ENCODE assay signal across 23 cellular contexts in the genomic region with DNA sequence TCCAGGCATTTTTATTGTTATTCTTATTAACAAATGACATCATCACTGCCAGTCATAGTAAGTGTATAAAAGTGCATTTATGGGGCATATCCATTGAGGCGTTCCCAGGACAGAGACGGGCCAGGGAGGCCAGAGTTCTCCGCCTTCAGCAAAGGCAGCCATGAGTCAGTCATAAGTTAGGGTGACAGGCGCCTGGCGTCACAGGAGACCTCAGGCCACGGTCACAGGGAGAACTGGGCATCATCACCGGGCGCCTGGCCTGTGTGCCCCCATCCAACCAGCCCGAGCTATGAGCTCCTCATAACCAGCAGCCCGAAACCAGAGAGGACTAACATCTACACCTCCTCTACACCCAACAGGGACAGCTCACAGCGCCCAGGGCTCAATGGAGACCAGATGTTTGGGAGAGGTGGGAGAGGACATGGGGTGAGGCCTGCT.
DNase-seq lines count a peak whose midpoint lies in the region; ATAC-seq, FAIRE-seq and TF ChIP-seq lines count a peak whose summit lies in the region.
"Had no signal": no experiment of that assay in that cellular context is flagged by ENCODE, and none has a peak within 500 bp of the region (broad histone marks: within the 10 kb centered on the region; RNA-seq: fewer than 3 reads in every experiment).

No MANE protein-coding gene starts in this region.

- no peak for FAIRE-seq in HepG2 (lab: Jason Lieb, UNC)
- no peak for FAIRE-seq in D721Med (lab: Jason Lieb, UNC)
- FAIRE-seq: bronchial epithelial cell, H1 had no signal

- H3K36me3 Mint-ChIP-seq in WTC11 = peaks cover 11% of the 10 kb centered on the region
- H3K36me3 Mint-ChIP-seq in stimulated activated naive B cell treated with anti-CD40 and anti-IgM and Interleukin-4, amounts not matched to agents 10 μg/mL and 1 μg/mL and 100 μg/mL, for 72 hours = peaks cover 3 to 6% of the 10 kb centered on the region in 2 donors
- H3K36me3 Mint-ChIP-seq: stimulated activated effector memory CD8-positive, alpha-beta T cell treated with anti-CD3 and anti-CD28 coated beads, Interleukin-12 subunit alpha, Interleukin-12 subunit beta, amount 100 ng/mL, for 72 hours had no signal

- H4K20me1 ChIP-seq in HepG2 (ENCODE audit: insufficient read depth, low read length) = no peaks in the 10 kb centered on the region

- no peak for TF ChIP-seq EP300 in HepG2 (IDR thresholded peaks at IDR 0.05; ENCODE audit: low read depth in 2 of 2, low read length in 2 of 2)
- TF ChIP-seq EP300 in HepG2 (CRISPR knock-in tag; IDR thresholded peaks at IDR 0.05; ENCODE audit: borderline replicate concordance) = no peak
- no peak for TF ChIP-seq EP300 in transverse colon (IDR thresholded peaks at IDR 0.05; ENCODE audit: low read depth)

- peaks cover 19% of the 10 kb centered on the region for H3K4me1 Mint-ChIP-seq in WTC11
- no peaks in the 10 kb centered on the region for H3K4me1 Mint-ChIP-seq in stimulated activated naive B cell treated with anti-CD40 and anti-IgM and Interleukin-4, amounts not matched to agents 10 μg/mL and 1 μg/mL and 100 μg/mL, for 72 hours
- H3K4me1 Mint-ChIP-seq: stimulated activated effector memory CD8-positive, alpha-beta T cell treated with anti-CD3 and anti-CD28 coated beads, Interleukin-12 subunit alpha, Interleukin-12 subunit beta, amount 100 ng/mL, for 72 hours had no signal

- H2AFZ ChIP-seq in HepG2 (ENCODE audit: low read length) = no peak overlapping the region

- H3K9me3 Mint-ChIP-seq in WTC11 = peaks cover 16% of the 10 kb centered on the region
- H3K9me3 Mint-ChIP-seq in stimulated activated naive B cell treated with anti-CD40 and anti-IgM and Interleukin-4, amounts not matched to agents 10 μg/mL and 1 μg/mL and 100 μg/mL, for 72 hours = peaks cover 16 to 17% of the 10 kb centered on the region in 2 donors

- no peak overlapping the region for H3K4me3 ChIP-seq in HepG2 (replicated peaks in 1 of 3; ENCODE audit: insufficient read depth in 1 of 3, low read depth in 2 of 3, low read length in 3 of 3)
- no peak overlapping the region for H3K4me3 ChIP-seq in transverse colon
- H3K4me3 ChIP-seq: gastrocnemius medialis, mucosa of descending colon, SJCRH30, tibial nerve had no signal

- POLR2A ChIA-PET in WTC11 (lab: Charles Lee) = no interaction called here
- POLR2A ChIA-PET in HepG2 (lab: Yijun Ruan, JAX) = no interaction called here

- H3K4me3 Mint-ChIP-seq in WTC11 = no peak overlapping the region
- no peak overlapping the region for H3K4me3 Mint-ChIP-seq in stimulated activated naive B cell treated with anti-CD40 and anti-IgM and Interleukin-4, amounts not matched to agents 10 μg/mL and 1 μg/mL and 100 μg/mL, for 72 hours
- H3K4me3 Mint-ChIP-seq: stimulated activated effector memory CD8-positive, alpha-beta T cell treated with anti-CD3 and anti-CD28 coated beads, Interleukin-12 subunit alpha, Interleukin-12 subunit beta, amount 100 ng/mL, for 72 hours; T-helper 1 cell treated with Interleukin-12 subunit alpha and Interleukin-12 subunit beta and Interleukin-4 antibody, amounts not matched to agents 30 μg/mL and 1 μg/mL, for 36 hours had no signal

- no TSS peak for BruUV-seq in HepG2 (replicated peaks; lab: Mats Ljungman, UMichigan)

- no peak overlapping the region for H3K9ac ChIP-seq in HepG2 (ENCODE audit: insufficient read depth, low read depth, low read length)

- TF ChIP-seq RAD21 in HepG2 (CRISPR knock-in tag; IDR thresholded peaks at IDR 0.05) = no peak

- in situ Hi-C loops in HepG2 (cut with HindIII; ENCODE audit: extremely low pct_ligation_motif_present, low pct_unique_long_range_greater_than_20kb) = no loop called here
- in situ Hi-C loops in transverse colon (cut with MboI; ENCODE audit: low pct_ligation_motif_present in 1 of 4, low pct_unique_long_range_greater_than_20kb in 1 of 4, low sequenced_read_pairs in 3 of 4) = no loop called here

- no peak overlapping the region for H3K4me2 ChIP-seq in HepG2 (ENCODE audit: low read depth, low read length)

- DNase-seq in activated CD8-positive, alpha-beta memory T cell treated with anti-CD3 and anti-CD28 coated beads, Interleukin-2, amount 50 U/mL, for 48 hours = peak; percentile 25
- DNase-seq in activated CD8-positive, alpha-beta memory T cell treated with anti-CD3 and anti-CD28 coated beads, Interleukin-2, amount 50 U/mL, for 4 hours = no peak
- DNase-seq in WTC11 (ENCODE audit: low spot score) (peak; percentile 3), HepG2 (ENCODE audit: low spot score) (no peak), transverse colon (peak; percentile 7), foreskin melanocyte (no peak), D721Med (ENCODE audit: insufficient read length, low spot score) (no peak)
- DNase-seq in stimulated activated naive B cell treated with anti-CD40 and anti-IgM and Interleukin-4, amounts not matched to agents 10 μg/mL and 1 μg/mL and 100 μg/mL, for 72 hours = no peak
- DNase-seq: 8988T; activated CD4-positive, CD25-positive, alpha-beta regulatory T cell; dermis blood vessel endothelial cell; NCI-H82; OCI-M1; SJCRH30 had no signal

- no peak for ATAC-seq in WTC11
- ATAC-seq in HepG2 = no peak; the same call in 2 of the 3 replicates
- ATAC-seq in stimulated activated naive B cell treated with anti-CD40 and anti-IgM and Interleukin-4, amounts not matched to agents 10 μg/mL and 1 μg/mL and 100 μg/mL, for 72 hours (replicated peaks) = no peak
- ATAC-seq: gastrocnemius medialis; right cardiac atrium; stimulated activated effector memory CD8-positive, alpha-beta T cell treated with anti-CD3 and anti-CD28 coated beads, Interleukin-12 subunit alpha, Interleukin-12 subunit beta, amount 100 ng/mL, for 72 hours had no signal

- H3K79me2 ChIP-seq in HepG2 (ENCODE audit: insufficient read depth, low read length) = no peaks in the 10 kb centered on the region

- no peaks in the 10 kb centered on the region for H3K36me3 ChIP-seq in HepG2 (replicated peaks in 1 of 2; ENCODE audit: control insufficient read depth in 1 of 2, insufficient read depth in 2 of 2, low read length in 2 of 2)
- H3K36me3 ChIP-seq in transverse colon = no peaks in the 10 kb centered on the region
- H3K36me3 ChIP-seq: gastrocnemius medialis, SJCRH30, tibial nerve had no signal

- H3K4me1 ChIP-seq in HepG2 (ENCODE audit: insufficient read depth, low read length) (no peaks in the 10 kb centered on the region), transverse colon (peaks cover 7 to 11% (median 9%) of the 10 kb centered on the region in 4 donors)
- H3K4me1 ChIP-seq: gastrocnemius medialis, SJCRH30, tibial nerve had no signal

- no peak overlapping the region for H3K27ac Mint-ChIP-seq in WTC11
- H3K27ac Mint-ChIP-seq in stimulated activated naive B cell treated with anti-CD40 and anti-IgM and Interleukin-4, amounts not matched to agents 10 μg/mL and 1 μg/mL and 100 μg/mL, for 72 hours = no peak overlapping the region
- H3K27ac Mint-ChIP-seq: stimulated activated effector memory CD8-positive, alpha-beta T cell treated with anti-CD3 and anti-CD28 coated beads, Interleukin-12 subunit alpha, Interleukin-12 subunit beta, amount 100 ng/mL, for 72 hours; T-helper 1 cell treated with Interleukin-12 subunit alpha and Interleukin-12 subunit beta and Interleukin-4 antibody, amounts not matched to agents 30 μg/mL and 1 μg/mL, for 36 hours had no signal

- H3K27ac ChIP-seq in HepG2 (ENCODE audit: extremely low read length, insufficient read depth, low read length) (no peak overlapping the region), transverse colon (peak overlapping the region in 3 of 4 donors; percentile 41 to 67 (median 55))
- H3K27ac ChIP-seq: epithelial cell of prostate, gastrocnemius medialis, SJCRH30, tibial nerve had no signal

- intact Hi-C loops in HepG2 (cut with micrococcal nuclease; ENCODE audit: unreplicated experiment) = no loop called here
- intact Hi-C loops in transverse colon (cut with DNase I; ENCODE audit: low total_unique reads) = no loop called here

- CTCF ChIA-PET in WTC11 (lab: Charles Lee) (no interaction called here), HepG2 (lab: Yijun Ruan, JAX; ENCODE audit: low intra/inter-chr PET ratio, low total read pairs) (no interaction called here)

- H3K9me3 ChIP-seq in HepG2 (ENCODE audit: low read length) (peaks cover 6% of the 10 kb centered on the region; the same call in 1 of the 2 replicates), transverse colon (no peaks in the 10 kb centered on the region)
- H3K9me3 ChIP-seq: gastrocnemius medialis, mucosa of descending colon, SJCRH30 had no signal

- peaks cover 8% of the 10 kb centered on the region; the same call in 1 of the 2 replicates for H3K27me3 Mint-ChIP-seq in WTC11 (ENCODE audit: low read depth)
- peaks cover 0 to 9% of the 10 kb centered on the region in 2 donors for H3K27me3 Mint-ChIP-seq in stimulated activated naive B cell treated with anti-CD40 and anti-IgM and Interleukin-4, amounts not matched to agents 10 μg/mL and 1 μg/mL and 100 μg/mL, for 72 hours

- H3K27me3 ChIP-seq in HepG2 (ENCODE audit: control insufficient read depth in 1 of 2, insufficient read depth in 2 of 2, low read length in 2 of 2) (peaks cover 9 to 41% of the 10 kb centered on the region in 2 experiments; a peak in 4 of 5 replicates), transverse colon (no peaks in the 10 kb centered on the region)
- H3K27me3 ChIP-seq: gastrocnemius medialis, SJCRH30, tibial nerve had no signal

- no peak for TF ChIP-seq CTCF in WTC11 (IDR thresholded peaks at IDR 0.05)
- TF ChIP-seq CTCF in HepG2 (CRISPR knock-in tag; IDR thresholded peaks at IDR 0.05) = no peak
- no peak for TF ChIP-seq CTCF in transverse colon (IDR thresholded peaks at IDR 0.05)
- no peak for TF ChIP-seq CTCF in D721Med (IDR thresholded peaks at IDR 0.05; ENCODE audit: insufficient read depth, missing control alignments)

- 35% methylated on average over 11 of the region's 11 CpGs for WGBS in HepG2 (ENCODE audit: low lambda C conversion rate)
- WGBS in transverse colon (ENCODE audit: low coverage in 1 of 2), 2 donors = 78% methylated on average over 11 of the region's 11 CpGs; no CpG with 5 or more reads in 1 of the 2 donors

- TF ChIP-seq POLR2A in HepG2 (IDR thresholded peaks at IDR 0.05; ENCODE audit: insufficient read depth in 1 of 2, low read depth in 2 of 2, low read length in 2 of 2) (no peak), transverse colon (IDR thresholded peaks at IDR 0.05) (no peak)

TF ChIP-seq in WTC11, 78 proteins besides CTCF, POLR2A, EP300 and RAD21 (continues in another document):
- TF ChIP-seq CREB1 (CRISPR knock-in tag; IDR thresholded peaks at IDR 0.05) = no peak
- TF ChIP-seq HMGA2 (CRISPR knock-in tag; IDR thresholded peaks at IDR 0.05) = no peak

TF ChIP-seq in HepG2, 621 proteins besides CTCF, POLR2A, EP300 and RAD21 (continues in another document):
- TF ChIP-seq ZNF619 (CRISPR knock-in tag; IDR thresholded peaks at IDR 0.05) (no peak), ELF3 (CRISPR knock-in tag; IDR thresholded peaks at IDR 0.05) (no peak), JUND (CRISPR knock-in tag; IDR thresholded peaks at IDR 0.05) (no peak), GABPA (IDR thresholded peaks at IDR 0.05; ENCODE audit: low read depth, low read length) (no peak), GABPA (CRISPR knock-in tag; IDR thresholded peaks at IDR 0.05; ENCODE audit: low read depth) (no peak)

Comparison
In these comparisons a context has a peak if more than half of its experiments do, and no peak if none do; other contexts are left out.
1. DNase-seq: peak in activated CD8-positive, alpha-beta memory T cell treated with anti-CD3 and anti-CD28 coated beads, Interleukin-2, amount 50 U/mL, for 48 hours (single experiment), WTC11 (single experiment) and transverse colon (single experiment); none in activated CD8-positive, alpha-beta memory T cell treated with anti-CD3 and anti-CD28 coated beads, Interleukin-2, amount 50 U/mL, for 4 hours (single experiment), HepG2 (single experiment), foreskin melanocyte (single experiment), D721Med (single experiment) and stimulated activated naive B cell treated with anti-CD40 and anti-IgM and Interleukin-4, amounts not matched to agents 10 μg/mL and 1 μg/mL and 100 μg/mL, for 72 hours (single experiment).